ENCODE assay signal across 8 cellular contexts in genomic region chr19:6767081-6767356, GRCh38. TPM values are rescaled to one million over a fixed set of nuclear protein-coding genes. Genes with fewer than 3 reads are reported as not detected.
DNase-seq lines count a peak whose midpoint lies in the region; ATAC-seq and TF ChIP-seq lines count a peak whose summit lies in the region.

No MANE protein-coding gene starts in this region.

- H3K4me3 Mint-ChIP-seq in activated T-cell treated with anti-CD3 and anti-CD28 coated beads, Interleukin-2, amount 50 U/mL, for 4 hours, result peak overlapping the region; percentile 85
- H3K4me3 Mint-ChIP-seq in activated T-helper 2 cell treated with anti-CD3 and anti-CD28 coated beads, Interferon-gamma antibody, Interleukin-2, Interleukin-4, amounts not matched to agents 10 μg/mL and 5 μg/mL and 100 μg/mL, durations not matched to agents 14 hours and 24 hours and 36 hours (ENCODE audit: low read depth), result peak overlapping the region; percentile 89

- peak overlapping the region in 1 of 3 donors; percentile 30 for H3K27ac ChIP-seq in right lobe of liver

- 3% methylated on average over 6 of the region's 15 CpGs for WGBS in right lobe of liver (ENCODE audit: insufficient coverage, low coverage, low lambda C conversion rate, missing lambda C conversion rate)

- TF ChIP-seq CTCF in right lobe of liver (IDR thresholded peaks at IDR 0.05), result no peak

- no peak for TF ChIP-seq POLR2A in right lobe of liver (IDR thresholded peaks at IDR 0.05)

- H3K27me3 Mint-ChIP-seq in activated T-cell treated with anti-CD3 and anti-CD28 coated beads, Interleukin-2, amount 50 U/mL, for 4 hours (ENCODE audit: low read depth), result no peaks in the 10 kb centered on the region
- H3K27me3 Mint-ChIP-seq in activated T-helper 2 cell treated with anti-CD3 and anti-CD28 coated beads, Interferon-gamma antibody, Interleukin-2, Interleukin-4, amounts not matched to agents 10 μg/mL and 5 μg/mL and 100 μg/mL, durations not matched to agents 14 hours and 24 hours and 36 hours (ENCODE audit: low read depth), result no peaks in the 10 kb centered on the region

- H3K36me3 Mint-ChIP-seq in activated T-cell treated with anti-CD3 and anti-CD28 coated beads, Interleukin-2, amount 50 U/mL, for 4 hours (ENCODE audit: insufficient read depth), result no peaks in the 10 kb centered on the region
- H3K36me3 Mint-ChIP-seq in activated T-helper 2 cell treated with anti-CD3 and anti-CD28 coated beads, Interferon-gamma antibody, Interleukin-2, Interleukin-4, amounts not matched to agents 10 μg/mL and 5 μg/mL and 100 μg/mL, durations not matched to agents 14 hours and 24 hours and 36 hours (ENCODE audit: low read depth), result no peaks in the 10 kb centered on the region

- DNase-seq in activated T-cell treated with anti-CD3 and anti-CD28 coated beads, Interleukin-2, amount 50 U/mL, for 4 hours, result no peak
- DNase-seq in activated T-cell treated with anti-CD3 and anti-CD28 coated beads for 4 hours (no peak), right lobe of liver (no peak), kidney glomerular epithelial cell (lab: John Stamatoyannopoulos, UW) (no peak), germinal center (ENCODE audit: low spot score) (no peak)
- DNase-seq in activated T-helper 2 cell treated with anti-CD3 and anti-CD28 coated beads, Interferon-gamma antibody, Interleukin-2, Interleukin-4, amounts not matched to agents 10 μg/mL and 5 μg/mL and 100 μg/mL, durations not matched to agents 14 hours and 24 hours and 36 hours (ENCODE audit: low spot score), result no peak

- peaks cover 38% of the 10 kb centered on the region for H3K4me1 Mint-ChIP-seq in activated T-cell treated with anti-CD3 and anti-CD28 coated beads, Interleukin-2, amount 50 U/mL, for 4 hours (ENCODE audit: low read depth)
- peaks cover 29% of the 10 kb centered on the region for H3K4me1 Mint-ChIP-seq in activated T-helper 2 cell treated with anti-CD3 and anti-CD28 coated beads, Interferon-gamma antibody, Interleukin-2, Interleukin-4, amounts not matched to agents 10 μg/mL and 5 μg/mL and 100 μg/mL, durations not matched to agents 14 hours and 24 hours and 36 hours (ENCODE audit: low read depth)

- H3K36me3 ChIP-seq in right lobe of liver, result no peaks in the 10 kb centered on the region

- peak; percentile 32 to 51 for ATAC-seq in activated T-cell treated with anti-CD3 and anti-CD28 coated beads, Interleukin-2, amount 50 U/mL, for 4 hours
- ATAC-seq in HG03342 (IDR thresholded peaks at IDR 0.05; ENCODE audit: unreplicated experiment), result peak; percentile 28
- ATAC-seq in right lobe of liver, result peak; percentile 8 to 35 (median 12)
- no peak for ATAC-seq in GM19452 (IDR thresholded peaks at IDR 0.05; ENCODE audit: unreplicated experiment)

- H3K4me3 ChIP-seq in right lobe of liver, result peak overlapping the region; percentile 19 to 54 (median 27)

- no peaks in the 10 kb centered on the region for H3K9me3 ChIP-seq in right lobe of liver

- no peaks in the 10 kb centered on the region for H3K27me3 ChIP-seq in right lobe of liver

- intact Hi-C loops in activated T-helper 2 cell treated with anti-CD3 and anti-CD28 coated beads, Interferon-gamma antibody, Interleukin-2, Interleukin-4, amounts not matched to agents 10 μg/mL and 5 μg/mL and 100 μg/mL, durations not matched to agents 14 hours and 24 hours and 36 hours (cut with micrococcal nuclease), result loop anchor here (1.0 to 5.0 kb wide), 2 partner anchors 28 to 250 kb away; partner anchors contain the start of gene TRIP10
- intact Hi-C loops in right lobe of liver (cut with DNase I), result no loop called here

- H3K9me3 Mint-ChIP-seq in activated T-cell treated with anti-CD3 and anti-CD28 coated beads, Interleukin-2, amount 50 U/mL, for 4 hours, result no peaks in the 10 kb centered on the region
- H3K9me3 Mint-ChIP-seq in activated T-helper 2 cell treated with anti-CD3 and anti-CD28 coated beads, Interferon-gamma antibody, Interleukin-2, Interleukin-4, amounts not matched to agents 10 μg/mL and 5 μg/mL and 100 μg/mL, durations not matched to agents 14 hours and 24 hours and 36 hours, result no peaks in the 10 kb centered on the region

- H3K4me1 ChIP-seq in right lobe of liver, result peaks cover 0 to 29% (median 5%) of the 10 kb centered on the region in 4 donors

- H3K27ac Mint-ChIP-seq in activated T-helper 2 cell treated with anti-CD3 and anti-CD28 coated beads, Interferon-gamma antibody, Interleukin-2, Interleukin-4, amounts not matched to agents 10 μg/mL and 5 μg/mL and 100 μg/mL, durations not matched to agents 14 hours and 24 hours and 36 hours, result peak overlapping the region; percentile 80

RNA-seq across cellular contexts. Expression of gene SH2D3A, which starts 0.2 kb away (rescaled TPM):
- total RNA-seq in activated T-cell treated with anti-CD3 and anti-CD28 coated beads, Interleukin-2, amount 50 U/mL, for 4 hours, result 10 to 100 TPM; 24.6 to 27.8 (median 27.4) TPM
- 7.7 and 8.7 TPM in 2 replicates for total RNA-seq in activated T-helper 2 cell treated with anti-CD3 and anti-CD28 coated beads, Interferon-gamma antibody, Interleukin-2, Interleukin-4, amounts not matched to agents 10 μg/mL and 5 μg/mL and 100 μg/mL, durations not matched to agents 14 hours and 24 hours and 36 hours
- total RNA-seq in right lobe of liver, result 1 to 10 TPM in 4 of 6 experiments, under 1 TPM in 2; 0.72 to 2.3 (median 1.3) TPM

RNA-seq across cellular contexts. Expression of gene VAV1, which starts 5.5 kb away (rescaled TPM):
- 10 to 100 TPM; 65.7 to 75.6 (median 70.7) TPM for total RNA-seq in activated T-cell treated with anti-CD3 and anti-CD28 coated beads, Interleukin-2, amount 50 U/mL, for 4 hours
- total RNA-seq in activated T-helper 2 cell treated with anti-CD3 and anti-CD28 coated beads, Interferon-gamma antibody, Interleukin-2, Interleukin-4, amounts not matched to agents 10 μg/mL and 5 μg/mL and 100 μg/mL, durations not matched to agents 14 hours and 24 hours and 36 hours, result 68.9 and 69.7 TPM in 2 replicates
- 1 to 10 TPM; 1.1 to 7.9 (median 3.1) TPM for total RNA-seq in right lobe of liver

RNA-seq across cellular contexts. Expression of gene TRIP10, which starts 27.5 kb away (rescaled TPM):
- 10 to 100 TPM; 31.8 to 40.2 (median 37.4) TPM for total RNA-seq in activated T-cell treated with anti-CD3 and anti-CD28 coated beads, Interleukin-2, amount 50 U/mL, for 4 hours
- total RNA-seq in activated T-helper 2 cell treated with anti-CD3 and anti-CD28 coated beads, Interferon-gamma antibody, Interleukin-2, Interleukin-4, amounts not matched to agents 10 μg/mL and 5 μg/mL and 100 μg/mL, durations not matched to agents 14 hours and 24 hours and 36 hours, result 55.2 and 64.7 TPM in 2 replicates
- 10 to 100 TPM in 2 of 6 experiments, 1 to 10 TPM in 4; 7.5 to 14.9 (median 9.3) TPM for total RNA-seq in right lobe of liver

RNA-seq across cellular contexts. Expression of gene GPR108, which starts 29.6 kb away (rescaled TPM):
- 10 to 100 TPM; 60.4 to 86.3 (median 78.6) TPM for total RNA-seq in activated T-cell treated with anti-CD3 and anti-CD28 coated beads, Interleukin-2, amount 50 U/mL, for 4 hours
- total RNA-seq in activated T-helper 2 cell treated with anti-CD3 and anti-CD28 coated beads, Interferon-gamma antibody, Interleukin-2, Interleukin-4, amounts not matched to agents 10 μg/mL and 5 μg/mL and 100 μg/mL, durations not matched to agents 14 hours and 24 hours and 36 hours, result 90.4 and 95.4 TPM in 2 replicates
- 10 to 100 TPM; 22.3 to 53.0 (median 41.3) TPM for total RNA-seq in right lobe of liver

RNA-seq across cellular contexts. Expression of gene C3, which starts 46.6 kb away (rescaled TPM):
- 1 to 10 TPM; 6.5 to 7.4 (median 6.7) TPM for total RNA-seq in activated T-cell treated with anti-CD3 and anti-CD28 coated beads, Interleukin-2, amount 50 U/mL, for 4 hours
- 4.4 and 6.3 TPM in 2 replicates for total RNA-seq in activated T-helper 2 cell treated with anti-CD3 and anti-CD28 coated beads, Interferon-gamma antibody, Interleukin-2, Interleukin-4, amounts not matched to agents 10 μg/mL and 5 μg/mL and 100 μg/mL, durations not matched to agents 14 hours and 24 hours and 36 hours
- over 10,000 TPM; 10,569 to 17,502 (median 15,749) TPM for total RNA-seq in right lobe of liver
